Comparison of ENCODE assay signal across 34 cellular contexts in the genomic region with DNA sequence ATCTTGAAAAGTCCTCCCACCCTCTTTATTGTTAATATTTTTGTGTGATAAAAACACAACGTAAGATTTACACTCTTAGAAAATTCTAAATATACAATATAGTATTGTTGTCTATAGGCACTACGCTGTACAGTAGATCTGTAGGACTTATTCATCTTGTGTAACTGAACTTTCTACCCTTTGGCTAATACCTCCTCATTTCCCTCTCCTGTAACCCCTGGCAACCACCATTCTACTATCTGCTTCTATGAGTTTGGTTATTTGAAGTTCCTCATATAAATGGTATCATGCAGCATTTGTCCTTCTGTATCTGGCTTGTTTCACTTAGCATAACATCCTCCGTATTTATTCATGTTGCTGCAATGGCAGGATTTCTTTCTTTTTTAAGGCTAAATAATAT. TPM values are rescaled to one million over a fixed set of nuclear protein-coding genes. Genes with fewer than 3 reads are reported as not detected.
"Had no signal": no experiment of that assay in that cellular context is flagged by ENCODE, and none has a peak within 500 bp of the region (broad histone marks: within the 10 kb centered on the region; RNA-seq: fewer than 3 reads in every experiment).

No MANE protein-coding gene starts in this region.

- DNase-seq: activated CD4-positive, alpha-beta T cell treated with anti-CD3 and anti-CD28 coated beads, Interleukin-2, amount 10 ng/mL, durations not matched to agents 24 days and 14 days; activated CD4-positive, alpha-beta T cell treated with anti-CD3 and anti-CD28 coated beads, Interleukin-2, amount 50 U/mL, for 4 hours; activated CD8-positive, alpha-beta T cell treated with anti-CD3 and anti-CD28 coated beads for 36 hours; activated effector memory CD4-positive, alpha-beta T cell treated with anti-CD3 and anti-CD28 coated beads, Interleukin-2, amount 50 U/mL, for 16 hours; activated naive CD4-positive, alpha-beta T cell; activated naive CD4-positive, alpha-beta T cell treated with anti-CD3 and anti-CD28 coated beads, Interleukin-2, amount 50 U/mL, for 16 hours; activated naive CD8-positive, alpha-beta T cell treated with anti-CD3 and anti-CD28 coated beads for 36 hours; activated T-cell treated with anti-CD3 and anti-CD28 coated beads, Interleukin-2, amount 50 U/mL, for 1 hour; activated T-cell treated with anti-CD3 and anti-CD28 coated beads, Interleukin-2, amount 50 U/mL, for 72 hours; amygdala; colonic mucosa; NCI-H1092 treated with DMSO at 0.1 percent for 48 hours; NCI-H1417; NCI-H146; NCI-H187 treated with DMSO at 0.1 percent for 48 hours; NCI-H2081; NCI-H2171 treated with DMSO at 0.1 percent for 48 hours; NCI-H2227 treated with DMSO at 0.1 percent for 48 hours; NCI-H446; NCI-H510A treated with DMSO at 0.1 percent for 48 hours; PC-9; SJCRH30 had no signal

- H3K4me2 ChIP-seq: PC-9 had no signal

- H3K27ac ChIP-seq: ascending aorta, cardiac muscle cell, colonic mucosa, PC-9, RWPE1, SJCRH30, SK-N-MC had no signal

- H3K4me1 ChIP-seq: ascending aorta, colonic mucosa, SJCRH30 had no signal

- H3K9me3 ChIP-seq: ascending aorta, colonic mucosa, SJCRH30 had no signal

- H3K36me3 ChIP-seq: ascending aorta, cardiac muscle cell, colonic mucosa, SJCRH30 had no signal

- ATAC-seq: activated CD8-positive, alpha-beta T cell treated with anti-CD3 and anti-CD28 coated beads for 36 hours; activated T-cell treated with anti-CD3 and anti-CD28 coated beads, Interleukin-2, amount 50 U/mL, for 72 hours; activated T-helper 17 cell treated with anti-CD3 and anti-CD28 coated beads, Interleukin-2, amount 50 U/mL, for 72 hours; Right ventricle myocardium inferior had no signal

- FAIRE-seq: RCC 7860, TTC549 had no signal

- H3K4me3 ChIP-seq: ascending aorta, cardiac muscle cell, colonic mucosa, PC-9, SJCRH30, SK-N-MC had no signal

- H3K27me3 ChIP-seq: ascending aorta, cardiac muscle cell, colonic mucosa, SJCRH30 had no signal

RNA-seq across cellular contexts. Expression of a gene that starts 5.2 kb away (rescaled TPM):
- total RNA-seq: activated CD4-positive, alpha-beta T cell treated with anti-CD3 and anti-CD28 coated beads, Interleukin-2, amount 10 ng/mL, durations not matched to agents 24 days and 14 days; activated CD8-positive, alpha-beta memory T cell treated with anti-CD3 and anti-CD28 coated beads for 36 hours; activated CD8-positive, alpha-beta T cell treated with anti-CD3 and anti-CD28 coated beads for 36 hours; activated naive CD8-positive, alpha-beta T cell treated with anti-CD3 and anti-CD28 coated beads for 36 hours; activated T-cell treated with anti-CD3 and anti-CD28 coated beads, Interleukin-2, amount 50 U/mL, for 72 hours; activated T-helper 17 cell treated with anti-CD3 and anti-CD28 coated beads, Interleukin-2, amount 50 U/mL, for 72 hours; ascending aorta; cardiac muscle cell; chondrocyte; M059J; OCI-LY7; PC-9; Right ventricle myocardium inferior; SJCRH30 had no signal
- polyA plus RNA-seq: cardiac muscle cell had no signal

RNA-seq across cellular contexts. Expression of a gene that starts 14.8 kb away (rescaled TPM):
- total RNA-seq: activated CD4-positive, alpha-beta T cell treated with anti-CD3 and anti-CD28 coated beads, Interleukin-2, amount 10 ng/mL, durations not matched to agents 24 days and 14 days; activated CD8-positive, alpha-beta memory T cell treated with anti-CD3 and anti-CD28 coated beads for 36 hours; activated CD8-positive, alpha-beta T cell treated with anti-CD3 and anti-CD28 coated beads for 36 hours; activated naive CD8-positive, alpha-beta T cell treated with anti-CD3 and anti-CD28 coated beads for 36 hours; activated T-cell treated with anti-CD3 and anti-CD28 coated beads, Interleukin-2, amount 50 U/mL, for 72 hours; activated T-helper 17 cell treated with anti-CD3 and anti-CD28 coated beads, Interleukin-2, amount 50 U/mL, for 72 hours; ascending aorta; cardiac muscle cell; chondrocyte; colonic mucosa; OCI-LY7; PC-9; Right ventricle myocardium inferior; SJCRH30 had no signal
- polyA plus RNA-seq: cardiac muscle cell had no signal

RNA-seq across cellular contexts. Expression of a gene that starts 26.3 kb away (rescaled TPM):
- total RNA-seq: activated CD4-positive, alpha-beta T cell treated with anti-CD3 and anti-CD28 coated beads, Interleukin-2, amount 10 ng/mL, durations not matched to agents 24 days and 14 days; activated CD8-positive, alpha-beta memory T cell treated with anti-CD3 and anti-CD28 coated beads for 36 hours; activated CD8-positive, alpha-beta T cell treated with anti-CD3 and anti-CD28 coated beads for 36 hours; activated naive CD8-positive, alpha-beta T cell treated with anti-CD3 and anti-CD28 coated beads for 36 hours; activated T-cell treated with anti-CD3 and anti-CD28 coated beads, Interleukin-2, amount 50 U/mL, for 72 hours; activated T-helper 17 cell treated with anti-CD3 and anti-CD28 coated beads, Interleukin-2, amount 50 U/mL, for 72 hours; ascending aorta; chondrocyte; colonic mucosa; M059J; OCI-LY7; PC-9; Right ventricle myocardium inferior; SJCRH30 had no signal
- polyA plus RNA-seq: cardiac muscle cell had no signal

RNA-seq across cellular contexts. Expression of a gene that starts 54.0 kb away (rescaled TPM):
- total RNA-seq: activated CD4-positive, alpha-beta T cell treated with anti-CD3 and anti-CD28 coated beads, Interleukin-2, amount 10 ng/mL, durations not matched to agents 24 days and 14 days; activated CD8-positive, alpha-beta memory T cell treated with anti-CD3 and anti-CD28 coated beads for 36 hours; ascending aorta; cardiac muscle cell; chondrocyte; M059J; OCI-LY7; SJCRH30 had no signal
- polyA plus RNA-seq: cardiac muscle cell had no signal
